Comparison of ENCODE assay signal across 8 cellular contexts in genomic region chr7:4793385-4793993, GRCh38. TPM values are rescaled to one million over a fixed set of nuclear protein-coding genes. Genes with fewer than 3 reads are reported as not detected.
A peak's percentile ranks its signal among the peaks of the same experiment; 100 is the strongest.
DNase-seq lines count a peak whose midpoint lies in the region; ATAC-seq, FAIRE-seq and TF ChIP-seq lines count a peak whose summit lies in the region.
"Not testable (repeated sequence)": the region's sequence is repeated elsewhere in the genome, so short reads cannot be mapped to it uniquely, and the experiment has no call there.

No MANE protein-coding gene starts in this region.

- not testable (repeated sequence) for H2BK5ac ChIP-seq in neuronal stem cell (ENCODE audit: low read length)

- peak; percentile 88 for FAIRE-seq in urothelium cell line (lab: Jason Lieb, UNC)

- H2AFZ ChIP-seq in GM23338; neuronal stem cell (ENCODE audit: low read length); smooth muscle cell (ENCODE audit: low read depth): not testable (repeated sequence)

- not testable (repeated sequence) for ATAC-seq in GM23338; left ventricle myocardium superior; memory B cell (ENCODE audit: low read depth)

- H3K36me3 ChIP-seq in BLaER1 (peaks cover 65% of the 10 kb centered on the region), neuronal stem cell (replicated peaks in 1 of 2; ENCODE audit: control insufficient read depth in 2 of 2, insufficient read depth in 2 of 2, low read length in 2 of 2) (peaks cover 2 to 45% of the 10 kb centered on the region in 2 donors)
- H3K36me3 ChIP-seq in GM23338 (ENCODE audit: insufficient read depth); smooth muscle cell (ENCODE audit: low read depth): not testable (repeated sequence)

- not testable (repeated sequence) for H3K18ac ChIP-seq in neuronal stem cell (ENCODE audit: low read length)

- not testable (repeated sequence) for H3F3A ChIP-seq in GM23338 (replicated peaks; ENCODE audit: low read depth); smooth muscle cell (ENCODE audit: low read depth)

- H3K4me3 Mint-ChIP-seq in GM23338; activated naive CD4-positive, alpha-beta T cell treated with anti-CD3 and anti-CD28 coated beads, Interleukin-2, amount 50 U/mL, for 24 hours: not testable (repeated sequence)
- peak overlapping the region; percentile 8 for H3K4me3 Mint-ChIP-seq in memory B cell

- not testable (repeated sequence) for H2BK120ac ChIP-seq in neuronal stem cell (ENCODE audit: low read depth, low read length)

- not testable (repeated sequence) for H3K79me2 ChIP-seq in GM23338 (replicated peaks; ENCODE audit: insufficient read depth); smooth muscle cell (ENCODE audit: low read depth)

- H3K4me2 ChIP-seq in BLaER1 (peak overlapping the region; percentile 99), GM23338 (peak overlapping the region; percentile 83), smooth muscle cell (peak overlapping the region; percentile 38)
- not testable (repeated sequence) for H3K4me2 ChIP-seq in neuronal stem cell (ENCODE audit: insufficient read depth, low read length, poor library complexity, severe bottlenecking)

- TF ChIP-seq CTCF in GM23338 (conservative IDR thresholded peaks at IDR 0.05; ENCODE audit: low read depth in 2 of 2); smooth muscle cell (IDR thresholded peaks at IDR 0.05; ENCODE audit: borderline replicate concordance, insufficient read depth, poor library complexity, severe bottlenecking): not testable (repeated sequence)

- H3K4me1 Mint-ChIP-seq in GM23338 = peaks cover 13% of the 10 kb centered on the region
- not testable (repeated sequence) for H3K4me1 Mint-ChIP-seq in activated naive CD4-positive, alpha-beta T cell treated with anti-CD3 and anti-CD28 coated beads, Interleukin-2, amount 50 U/mL, for 24 hours; memory B cell

- H3K9me2 ChIP-seq in GM23338 (ENCODE audit: insufficient read depth) = not testable (repeated sequence)

- not testable (repeated sequence) for DNase-seq in GM23338 (ENCODE audit: low spot score); memory B cell (ENCODE audit: low spot score in 2 of 2); neuronal stem cell (ENCODE audit: low spot score); smooth muscle cell (lab: John Stamatoyannopoulos, UW; ENCODE audit: unreplicated experiment); urothelium cell line (ENCODE audit: low spot score)
- peak; percentile 28 for DNase-seq in left ventricle myocardium superior

- no CpG with 5 or more reads among the region's 30 CpGs for WGBS in neuronal stem cell (ENCODE audit: extremely low coverage in 2 of 2, insufficient read length in 2 of 2, insufficient replicate concordance in 1 of 2), 2 donors
- 97% methylated on average over 18 of the region's 30 CpGs for WGBS in smooth muscle cell (ENCODE audit: low lambda C conversion rate)

- not testable (repeated sequence) for H3K9me3 Mint-ChIP-seq in GM23338; activated naive CD4-positive, alpha-beta T cell treated with anti-CD3 and anti-CD28 coated beads, Interleukin-2, amount 50 U/mL, for 24 hours; memory B cell

- not testable (repeated sequence) for H3K4me3 ChIP-seq in BLaER1; neuronal stem cell (ENCODE audit: low read length in 2 of 2); smooth muscle cell
- peak overlapping the region; percentile 75; the same call in 1 of the 2 replicates for H3K4me3 ChIP-seq in GM23338

- not testable (repeated sequence) for H2AK5ac ChIP-seq in neuronal stem cell (ENCODE audit: low read depth, low read length)

- H3K79me1 ChIP-seq in neuronal stem cell (ENCODE audit: low read depth, low read length) = not testable (repeated sequence)

- not testable (repeated sequence) for H3K14ac ChIP-seq in neuronal stem cell (ENCODE audit: low read length)

- not testable (repeated sequence) for H3K9me3 ChIP-seq in BLaER1; neuronal stem cell (replicated peaks in 1 of 2; ENCODE audit: control insufficient read depth in 2 of 2, insufficient read depth in 1 of 2, low read depth in 1 of 2, low read length in 2 of 2); smooth muscle cell (replicated peaks; ENCODE audit: low read depth)

- H3K4ac ChIP-seq in neuronal stem cell (ENCODE audit: low read length) = not testable (repeated sequence)

- not testable (repeated sequence) for H2BK15ac ChIP-seq in neuronal stem cell (ENCODE audit: low read length)

- H3K4me1 ChIP-seq in BLaER1 = peaks cover 70% of the 10 kb centered on the region
- not testable (repeated sequence) for H3K4me1 ChIP-seq in GM23338 (ENCODE audit: insufficient read depth); neuronal stem cell (ENCODE audit: control insufficient read depth in 2 of 2, insufficient read depth in 1 of 2, low read depth in 1 of 2, low read length in 2 of 2); smooth muscle cell (ENCODE audit: low read depth)

- not testable (repeated sequence) for H2BK12ac ChIP-seq in neuronal stem cell (ENCODE audit: low read length)

- not testable (repeated sequence) for H3K23ac ChIP-seq in neuronal stem cell (ENCODE audit: low read depth, low read length, poor library complexity)

- H4K91ac ChIP-seq in neuronal stem cell (ENCODE audit: low read depth, low read length, poor library complexity) = not testable (repeated sequence)

- intact Hi-C loops in left ventricle myocardium superior (cut with micrococcal nuclease) = not testable (repeated sequence)

- not testable (repeated sequence) for H3K27ac Mint-ChIP-seq in GM23338, memory B cell
- peak overlapping the region; percentile 55 for H3K27ac Mint-ChIP-seq in activated naive CD4-positive, alpha-beta T cell treated with anti-CD3 and anti-CD28 coated beads, Interleukin-2, amount 50 U/mL, for 24 hours

- peaks cover 11% of the 10 kb centered on the region for H3K36me3 Mint-ChIP-seq in GM23338 (ENCODE audit: low read depth)
- H3K36me3 Mint-ChIP-seq in activated naive CD4-positive, alpha-beta T cell treated with anti-CD3 and anti-CD28 coated beads, Interleukin-2, amount 50 U/mL, for 24 hours; memory B cell: not testable (repeated sequence)

- peaks cover 11% of the 10 kb centered on the region for H3K27me3 Mint-ChIP-seq in GM23338 (ENCODE audit: insufficient read depth, low read depth, poor library complexity)
- not testable (repeated sequence) for H3K27me3 Mint-ChIP-seq in activated naive CD4-positive, alpha-beta T cell treated with anti-CD3 and anti-CD28 coated beads, Interleukin-2, amount 50 U/mL, for 24 hours; memory B cell

- not testable (repeated sequence) for H3K27me3 ChIP-seq in BLaER1; GM23338 (ENCODE audit: insufficient read depth); neuronal stem cell (ENCODE audit: control insufficient read depth in 3 of 3, insufficient read depth in 3 of 3, low read depth in 1 of 3, low read length in 3 of 3); smooth muscle cell (ENCODE audit: low read depth)

- H3K27ac ChIP-seq in BLaER1 = peak overlapping the region; percentile 87
- not testable (repeated sequence) for H3K27ac ChIP-seq in GM23338 (ENCODE audit: low read depth); neuronal stem cell (replicated peaks; ENCODE audit: low read length)
- peak overlapping the region; percentile 82 for H3K27ac ChIP-seq in smooth muscle cell (ENCODE audit: low read depth)

- H3K9ac ChIP-seq in BLaER1; smooth muscle cell (ENCODE audit: low read depth): not testable (repeated sequence)
- H3K9ac ChIP-seq in neuronal stem cell (ENCODE audit: low read depth, low read length, poor library complexity) = peak overlapping the region; percentile 30

- peaks cover 23% of the 10 kb centered on the region for H4K20me1 ChIP-seq in BLaER1
- H4K20me1 ChIP-seq in GM23338 (replicated peaks; ENCODE audit: insufficient read depth); smooth muscle cell (ENCODE audit: low read depth): not testable (repeated sequence)

- not testable (repeated sequence) for H4K8ac ChIP-seq in neuronal stem cell (ENCODE audit: low read depth, low read length)

RNA-seq across cellular contexts. Expression of gene AP5Z1, which starts 18.1 kb away (rescaled TPM):
- total RNA-seq in GM23338 (2014; rRNA removed; shearing (Covaris generic)) = 28.8 and 31.2 TPM in 2 replicates
- polyA plus RNA-seq in GM23338 (2016; fragmentation: Nextera tagmentation; extraction: Ambion mirVana) (16.3 and 16.4 TPM in 2 replicates), smooth muscle cell (37.6 and 48.2 TPM in 2 replicates)
- total RNA-seq in left ventricle myocardium superior (10.5 TPM), smooth muscle cell (16.6 and 24.6 TPM in 2 replicates)
- polyA plus RNA-seq in neuronal stem cell (2013, experiment 1 of 2) = 6.0 TPM
- polyA plus RNA-seq in neuronal stem cell (2013, experiment 2 of 2) = 6.1 TPM
